ENCODE assay signal across 37 cellular contexts in the genomic region with DNA sequence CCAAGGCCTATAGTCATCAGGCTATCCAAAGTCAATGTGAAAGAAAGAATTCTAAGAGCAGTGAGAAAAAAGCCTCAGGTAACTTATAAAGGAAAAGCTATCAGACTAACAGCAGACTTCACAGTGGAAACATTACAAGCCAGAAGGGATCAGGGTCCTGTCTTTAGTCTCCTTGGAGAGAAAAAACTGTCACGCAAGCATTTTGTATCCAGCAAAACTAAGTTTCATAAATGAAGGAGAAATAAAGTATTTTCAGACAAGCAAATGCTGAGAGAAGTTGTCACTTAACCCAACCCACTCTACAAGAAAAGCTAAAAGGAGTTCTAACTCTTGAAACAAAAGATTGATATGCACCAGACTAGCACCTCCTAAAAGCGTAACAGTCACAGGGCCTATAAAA. TPM values are rescaled to one million over a fixed set of nuclear protein-coding genes. Genes with fewer than 3 reads are reported as not detected.
"Had no signal": no experiment of that assay in that cellular context is flagged by ENCODE, and none has a peak within 500 bp of the region (broad histone marks: within the 10 kb centered on the region; RNA-seq: fewer than 3 reads in every experiment).

No MANE protein-coding gene starts in this region.

- H3K4me1 ChIP-seq: adrenal gland, body of pancreas, breast epithelium had no signal

- FAIRE-seq: astrocyte had no signal

- H3K27me3 ChIP-seq: adrenal gland, body of pancreas, brain microvascular endothelial cell, breast epithelium had no signal

- H3K36me3 ChIP-seq: adrenal gland, brain microvascular endothelial cell, breast epithelium, WERI-Rb-1 had no signal

- ATAC-seq: activated CD4-positive, alpha-beta T cell treated with anti-CD3 and anti-CD28 coated beads for 36 hours; activated CD4-positive, CD25-positive, alpha-beta regulatory T cell treated with anti-CD3 and anti-CD28 coated beads, Interleukin-2, amount 50 U/mL, for 24 hours; activated CD8-positive, alpha-beta memory T cell treated with anti-CD3 and anti-CD28 coated beads, Interleukin-2, amount 10 ng/mL, durations not matched to agents 7 days and 5 days; activated CD8-positive, alpha-beta T cell treated with anti-CD3 and anti-CD28 coated beads, Interleukin-2, amount 10 ng/mL, durations not matched to agents 7 days and 5 days; activated naive CD4-positive, alpha-beta T cell treated with anti-CD3 and anti-CD28 coated beads, Interleukin-2, amount 50 U/mL, for 72 hours; activated T-cell treated with anti-CD3 and anti-CD28 coated beads, Interleukin-2, amount 50 U/mL, for 72 hours; activated T-helper 17 cell treated with anti-CD3 and anti-CD28 coated beads, Interleukin-2, amount 50 U/mL, for 72 hours; body of pancreas; WTC11 had no signal

- H3K9me3 Mint-ChIP-seq: activated CD4-positive, alpha-beta memory T cell treated with anti-CD3 and anti-CD28 coated beads, Interleukin-2, amount 10 ng/mL, durations not matched to agents 7 days and 5 days; activated naive CD4-positive, alpha-beta T cell treated with anti-CD3 and anti-CD28 coated beads for 36 hours; activated naive CD4-positive, alpha-beta T cell treated with anti-CD3 and anti-CD28 coated beads, Interleukin-2, amount 50 U/mL, for 72 hours; activated T-cell treated with anti-CD3 and anti-CD28 coated beads, Interleukin-2, amount 50 U/mL, for 24 hours; activated T-helper 1 cell treated with anti-CD3 and anti-CD28 coated beads, Interleukin-12 subunit alpha, Interleukin-12 subunit beta, Interleukin-2, Interleukin-4 antibody, amounts not matched to agents 30 ng/mL and 10 ng/mL and 1 ng/mL, durations not matched to agents 14 hours and 24 hours and 36 hours; activated T-helper 17 cell treated with anti-CD3 and anti-CD28 coated beads, Interleukin-2, amount 50 U/mL, for 72 hours; T-helper 2 cell treated with Interferon-gamma antibody and Interleukin-4, amounts not matched to agents 5 μg/mL and 100 μg/mL, for 36 hours had no signal

- H3K27ac ChIP-seq: adrenal gland, body of pancreas, brain microvascular endothelial cell, breast epithelium, WERI-Rb-1 had no signal

- H3K27ac Mint-ChIP-seq: activated CD4-positive, alpha-beta memory T cell treated with anti-CD3 and anti-CD28 coated beads, Interleukin-2, amount 10 ng/mL, durations not matched to agents 7 days and 5 days; activated CD4-positive, alpha-beta T cell treated with anti-CD3 and anti-CD28 coated beads for 36 hours; activated CD4-positive, alpha-beta T cell treated with anti-CD3 and anti-CD28 coated beads, Interleukin-2, amount 10 ng/mL, durations not matched to agents 7 days and 5 days; activated CD8-positive, alpha-beta memory T cell treated with anti-CD3 and anti-CD28 coated beads, Interleukin-2, amount 10 ng/mL, durations not matched to agents 7 days and 5 days; activated CD8-positive, alpha-beta T cell treated with anti-CD3 and anti-CD28 coated beads, Interleukin-2, amount 10 ng/mL, durations not matched to agents 7 days and 5 days; activated naive CD4-positive, alpha-beta T cell treated with anti-CD3 and anti-CD28 coated beads for 36 hours; activated naive CD4-positive, alpha-beta T cell treated with anti-CD3 and anti-CD28 coated beads, Interleukin-2, amount 50 U/mL, for 72 hours; activated naive CD8-positive, alpha-beta T cell treated with anti-CD3 and anti-CD28 coated beads for 36 hours; activated T-cell treated with anti-CD3 and anti-CD28 coated beads, Interleukin-2, amount 50 U/mL, for 24 hours; activated T-cell treated with anti-CD3 and anti-CD28 coated beads, Interleukin-2, amount 50 U/mL, for 72 hours; activated T-helper 1 cell treated with anti-CD3 and anti-CD28 coated beads, Interleukin-12 subunit alpha, Interleukin-12 subunit beta, Interleukin-2, Interleukin-4 antibody, amounts not matched to agents 30 ng/mL and 10 ng/mL and 1 ng/mL, durations not matched to agents 14 hours and 24 hours and 36 hours; activated T-helper 17 cell treated with anti-CD3 and anti-CD28 coated beads, Interleukin-2, amount 50 U/mL, for 72 hours; T-helper 1 cell treated with Interleukin-12 subunit alpha and Interleukin-12 subunit beta and Interleukin-4 antibody, amounts not matched to agents 30 μg/mL and 1 μg/mL, for 36 hours; T-helper 2 cell treated with Interferon-gamma antibody and Interleukin-4, amounts not matched to agents 5 μg/mL and 100 μg/mL, for 36 hours; WTC11 had no signal

- H3K4me3 ChIP-seq: adrenal gland, body of pancreas, breast epithelium had no signal

- H3K9me3 ChIP-seq: adrenal gland, body of pancreas, breast epithelium had no signal

- H3K36me3 Mint-ChIP-seq: activated naive CD4-positive, alpha-beta T cell treated with anti-CD3 and anti-CD28 coated beads, Interleukin-2, amount 50 U/mL, for 72 hours; WTC11 had no signal

- H3K4me3 Mint-ChIP-seq: activated CD4-positive, alpha-beta memory T cell treated with anti-CD3 and anti-CD28 coated beads, Interleukin-2, amount 10 ng/mL, durations not matched to agents 7 days and 5 days; activated CD4-positive, alpha-beta T cell treated with anti-CD3 and anti-CD28 coated beads for 36 hours; activated CD4-positive, alpha-beta T cell treated with anti-CD3 and anti-CD28 coated beads, Interleukin-2, amount 10 ng/mL, durations not matched to agents 7 days and 5 days; activated CD8-positive, alpha-beta memory T cell treated with anti-CD3 and anti-CD28 coated beads, Interleukin-2, amount 10 ng/mL, durations not matched to agents 7 days and 5 days; activated CD8-positive, alpha-beta T cell treated with anti-CD3 and anti-CD28 coated beads, Interleukin-2, amount 10 ng/mL, durations not matched to agents 7 days and 5 days; activated naive CD4-positive, alpha-beta T cell treated with anti-CD3 and anti-CD28 coated beads for 36 hours; activated naive CD8-positive, alpha-beta T cell treated with anti-CD3 and anti-CD28 coated beads for 36 hours; activated T-cell treated with anti-CD3 and anti-CD28 coated beads, Interleukin-2, amount 50 U/mL, for 24 hours; activated T-cell treated with anti-CD3 and anti-CD28 coated beads, Interleukin-2, amount 50 U/mL, for 72 hours; activated T-helper 1 cell treated with anti-CD3 and anti-CD28 coated beads, Interleukin-12 subunit alpha, Interleukin-12 subunit beta, Interleukin-2, Interleukin-4 antibody, amounts not matched to agents 30 ng/mL and 10 ng/mL and 1 ng/mL, durations not matched to agents 14 hours and 24 hours and 36 hours; activated T-helper 17 cell treated with anti-CD3 and anti-CD28 coated beads, Interleukin-2, amount 50 U/mL, for 72 hours; T-helper 1 cell treated with Interleukin-12 subunit alpha and Interleukin-12 subunit beta and Interleukin-4 antibody, amounts not matched to agents 30 μg/mL and 1 μg/mL, for 36 hours; T-helper 2 cell treated with Interferon-gamma antibody and Interleukin-4, amounts not matched to agents 5 μg/mL and 100 μg/mL, for 36 hours; WTC11 had no signal

- DNase-seq: activated CD4-positive, alpha-beta memory T cell treated with anti-CD3 and anti-CD28 coated beads, Interleukin-2, amount 10 ng/mL, durations not matched to agents 7 days and 5 days; activated CD4-positive, alpha-beta T cell treated with anti-CD3 and anti-CD28 coated beads for 1 hour; activated CD4-positive, alpha-beta T cell treated with anti-CD3 and anti-CD28 coated beads for 36 hours; activated CD4-positive, alpha-beta T cell treated with anti-CD3 and anti-CD28 coated beads for 48 hours; activated CD4-positive, alpha-beta T cell treated with anti-CD3 and anti-CD28 coated beads, Interleukin-2, amount 10 ng/mL, durations not matched to agents 7 days and 5 days; activated CD4-positive, alpha-beta T cell treated with anti-CD3 and anti-CD28 coated beads, Interleukin-2, amount 50 U/mL, for 48 hours; activated CD4-positive, CD25-positive, alpha-beta regulatory T cell; activated CD8-positive, alpha-beta memory T cell treated with anti-CD3 and anti-CD28 coated beads for 24 hours; activated CD8-positive, alpha-beta memory T cell treated with anti-CD3 and anti-CD28 coated beads, Interleukin-2, amount 10 ng/mL, durations not matched to agents 7 days and 5 days; activated CD8-positive, alpha-beta memory T cell treated with anti-CD3 and anti-CD28 coated beads, Interleukin-2, amount 50 U/mL, for 48 hours; activated CD8-positive, alpha-beta T cell treated with anti-CD3 and anti-CD28 coated beads, Interleukin-2, amount 10 ng/mL, durations not matched to agents 7 days and 5 days; activated effector memory CD4-positive, alpha-beta T cell treated with anti-CD3 and anti-CD28 coated beads, Interleukin-2, amount 50 U/mL, for 16 hours; activated gamma-delta T cell treated with Interleukin-2 at 50 U/mL for 16 hours; activated naive CD4-positive, alpha-beta T cell; activated naive CD4-positive, alpha-beta T cell treated with anti-CD3 and anti-CD28 coated beads for 36 hours; activated naive CD4-positive, alpha-beta T cell treated with anti-CD3 and anti-CD28 coated beads, Interleukin-2, amount 50 U/mL, for 16 hours; activated naive CD8-positive, alpha-beta T cell treated with anti-CD3 and anti-CD28 coated beads for 36 hours; activated T-cell treated with anti-CD3 and anti-CD28 coated beads, Interleukin-2, amount 50 U/mL, for 24 hours; activated T-cell treated with anti-CD3 and anti-CD28 coated beads, Interleukin-2, amount 50 U/mL, for 72 hours; adrenal gland; amniotic stem cell; aorta; body of pancreas; brain microvascular endothelial cell; central memory CD4-positive, alpha-beta T cell; T-helper 2 cell; T-helper 9 cell; WERI-Rb-1 had no signal

- H3K27me3 Mint-ChIP-seq: activated CD4-positive, alpha-beta memory T cell treated with anti-CD3 and anti-CD28 coated beads, Interleukin-2, amount 10 ng/mL, durations not matched to agents 7 days and 5 days; activated CD4-positive, alpha-beta T cell treated with anti-CD3 and anti-CD28 coated beads for 36 hours; activated CD4-positive, alpha-beta T cell treated with anti-CD3 and anti-CD28 coated beads, Interleukin-2, amount 10 ng/mL, durations not matched to agents 7 days and 5 days; activated CD8-positive, alpha-beta memory T cell treated with anti-CD3 and anti-CD28 coated beads, Interleukin-2, amount 10 ng/mL, durations not matched to agents 7 days and 5 days; activated naive CD8-positive, alpha-beta T cell treated with anti-CD3 and anti-CD28 coated beads for 36 hours; activated T-cell treated with anti-CD3 and anti-CD28 coated beads, Interleukin-2, amount 50 U/mL, for 24 hours; activated T-helper 17 cell treated with anti-CD3 and anti-CD28 coated beads, Interleukin-2, amount 50 U/mL, for 72 hours had no signal

RNA-seq across cellular contexts. Expression of gene TXLNB, which starts 54.6 kb away (rescaled TPM):
- total RNA-seq: body of pancreas had no signal
